ENCODE assay signal across 8 cellular contexts in genomic region chr16:70429888-70430666, GRCh38. TPM values are rescaled to one million over a fixed set of nuclear protein-coding genes. Genes with fewer than 3 reads are reported as not detected.
A peak's percentile ranks its signal among the peaks of the same experiment; 100 is the strongest.
DNase-seq lines count a peak whose midpoint lies in the region; ATAC-seq, FAIRE-seq and TF ChIP-seq lines count a peak whose summit lies in the region.

No MANE protein-coding gene starts in this region.

- H3K36me3 ChIP-seq in body of pancreas (replicated peaks in 1 of 2; ENCODE audit: insufficient read depth in 1 of 2, low read depth in 2 of 2) (no peaks in the 10 kb centered on the region), osteoblast (ENCODE audit: insufficient read depth, low read length) (peaks cover 5% of the 10 kb centered on the region)

- DNase-seq in GM12892 (ENCODE audit: insufficient read length), result no peak
- no peak for DNase-seq in body of pancreas
- peak; percentile 48 for DNase-seq in osteoblast (ENCODE audit: insufficient read length, low spot score, missing footprints)
- no peak for DNase-seq in glomerular visceral epithelial cell (ENCODE audit: extremely low spot score)
- no peak for DNase-seq in NCI-H146 (lab: John Stamatoyannopoulos, UW)
- DNase-seq in COR-L47 (lab: John Stamatoyannopoulos, UW), result no peak
- no peak for DNase-seq in posterior cingulate gyrus

- no peaks in the 10 kb centered on the region for H3K9me3 ChIP-seq in body of pancreas
- no peaks in the 10 kb centered on the region for H3K9me3 ChIP-seq in osteoblast (ENCODE audit: low read depth, low read length)

- intact Hi-C loops in body of pancreas (cut with DNase I) (no loop called here), posterior cingulate gyrus (cut with DNase I) (no loop called here)

- no peaks in the 10 kb centered on the region for H3K27me3 ChIP-seq in body of pancreas
- no peaks in the 10 kb centered on the region for H3K27me3 ChIP-seq in osteoblast (ENCODE audit: insufficient read depth, low read length)

- H2AFZ ChIP-seq in osteoblast (ENCODE audit: low read length), result no peak overlapping the region

- TF ChIP-seq CTCF in body of pancreas (IDR thresholded peaks at IDR 0.05), result no peak
- no peak for TF ChIP-seq CTCF in osteoblast (IDR thresholded peaks at IDR 0.05; ENCODE audit: extremely low read depth, low read depth, low read length)

- peak overlapping the region in 3 of 4 donors; percentile 15 to 71 (median 51) for H3K27ac ChIP-seq in body of pancreas
- H3K27ac ChIP-seq in osteoblast (ENCODE audit: low read depth, low read length), result peak overlapping the region; percentile 35

- peaks cover 76% of the 10 kb centered on the region for H3K79me2 ChIP-seq in osteoblast (ENCODE audit: insufficient read depth, low read length)

- ATAC-seq in HG03457 (IDR thresholded peaks at IDR 0.05; ENCODE audit: unreplicated experiment), result peak; percentile 1
- no peak for ATAC-seq in body of pancreas

- peaks cover 57% of the 10 kb centered on the region for H4K20me1 ChIP-seq in osteoblast (ENCODE audit: insufficient read depth, low read length)

- no peak for FAIRE-seq in GM12892 (lab: Jason Lieb, UNC)

- no peak overlapping the region for H3K4me2 ChIP-seq in osteoblast (ENCODE audit: insufficient read depth, low read length)

- 0 out of 2 replicates have a peak, but pooled peaks have one; percentile 4 for TF ChIP-seq POLR2A in GM12892 (IDR thresholded peaks at IDR 0.05; ENCODE audit: low read depth, low read length)
- no peak for TF ChIP-seq POLR2A in body of pancreas (IDR thresholded peaks at IDR 0.05)

- peaks cover 38% of the 10 kb centered on the region for H3K4me1 ChIP-seq in body of pancreas
- H3K4me1 ChIP-seq in osteoblast (ENCODE audit: insufficient read depth, low read length), result peaks cover 48% of the 10 kb centered on the region

- WGBS in body of pancreas, 2 donors, result 73 to 88% methylated on average over 3 to 5 of the region's 5 CpGs

- no peak overlapping the region for H3K4me3 ChIP-seq in body of pancreas
- H3K4me3 ChIP-seq in osteoblast (ENCODE audit: insufficient read depth, low read length), result no peak overlapping the region

RNA-seq across cellular contexts. Expression of gene ST3GAL2, which starts 8.8 kb away (rescaled TPM):
- polyA plus RNA-seq in GM12892 (2012; ENCODE audit: missing spikeins), result 37.6 TPM
- 10 to 100 TPM in 1 of 2 donors, 1 to 10 TPM in 1; 9.1 to 11.2 TPM for total RNA-seq in body of pancreas
- total RNA-seq in osteoblast, result 22.4 and 22.7 TPM in 2 replicates

RNA-seq across cellular contexts. Expression of gene FCSK, which starts 24.3 kb away (rescaled TPM):
- polyA plus RNA-seq in GM12892 (2012; ENCODE audit: missing spikeins), result 10.1 TPM
- total RNA-seq in body of pancreas, result 10 to 100 TPM; 15.0 to 28.3 TPM
- 10.3 and 11.9 TPM in 2 replicates for total RNA-seq in osteoblast
